Comparison of ENCODE assay signal across 9 cellular contexts in the genomic region with DNA sequence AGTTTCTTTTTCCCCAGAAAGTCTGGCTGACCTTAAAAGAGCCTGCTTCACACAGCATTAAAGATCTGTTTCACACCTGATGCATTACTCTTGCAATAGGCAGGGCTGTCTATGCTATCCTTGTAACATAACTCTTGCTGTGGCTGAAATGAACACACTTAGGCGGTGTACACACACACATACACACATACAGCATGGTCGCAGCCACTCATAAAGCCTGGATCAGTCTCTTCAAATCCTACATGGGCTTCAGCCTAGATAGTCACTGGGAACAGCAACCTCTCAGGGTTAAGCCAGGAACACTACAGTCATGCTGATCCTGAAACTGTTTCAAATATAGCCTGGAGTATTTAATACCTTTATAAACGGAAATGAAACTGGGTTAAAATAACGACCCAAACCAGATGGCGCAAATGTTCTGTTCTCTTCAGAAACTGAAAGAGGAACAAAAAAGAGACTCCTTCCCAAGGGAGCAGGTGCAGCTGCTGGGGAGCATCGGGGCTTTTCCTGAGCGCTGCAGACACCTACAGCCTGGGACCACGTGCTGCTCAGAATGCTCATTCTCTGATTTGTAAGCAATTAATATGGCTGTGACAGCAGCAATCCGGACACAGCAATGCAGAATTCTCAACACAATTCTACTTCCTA.
DNase-seq lines count a peak whose midpoint lies in the region; ATAC-seq lines count a peak whose summit lies in the region.
"Had no signal": no experiment of that assay in that cellular context is flagged by ENCODE, and none has a peak within 500 bp of the region (broad histone marks: within the 10 kb centered on the region; RNA-seq: fewer than 3 reads in every experiment).

No MANE protein-coding gene starts in this region.

- H3K27me3 Mint-ChIP-seq in dendritic cell treated with granulocyte-macrophage colony-stimulating factor and Interleukin-4, amounts not matched to agents 40 ng/mL and 50 ng/mL, for 4 days, result peaks cover 5% of the 10 kb centered on the region

- DNase-seq in SW480 (ENCODE audit: low spot score) (no peak), NCI-H1930 (lab: John Stamatoyannopoulos, UW) (no peak)
- DNase-seq in NK-92 treated with Interleukin-12 subunit alpha and Interleukin-12 subunit beta, amount 100 ng/mL, for 24 hours (lab: John Stamatoyannopoulos, UW), result no peak
- DNase-seq in activated CD4-positive, alpha-beta T cell treated with anti-CD3 and anti-CD28 coated beads, Interleukin-2, amount 50 U/mL, for 1 hour, result no peak

- H3K4me3 Mint-ChIP-seq in dendritic cell treated with granulocyte-macrophage colony-stimulating factor and Interleukin-4, amounts not matched to agents 40 ng/mL and 50 ng/mL, for 4 days, result peak overlapping the region; percentile 46

- H3K4me1 Mint-ChIP-seq in dendritic cell treated with granulocyte-macrophage colony-stimulating factor and Interleukin-4, amounts not matched to agents 40 ng/mL and 50 ng/mL, for 4 days (ENCODE audit: low read depth), result peaks cover 41% of the 10 kb centered on the region

- ATAC-seq in GM18498 (IDR thresholded peaks at IDR 0.05; ENCODE audit: unreplicated experiment) (peak; percentile 87), GM21367 (IDR thresholded peaks at IDR 0.05; ENCODE audit: unreplicated experiment) (peak; percentile 83), HG03469 (IDR thresholded peaks at IDR 0.05; ENCODE audit: unreplicated experiment) (peak; percentile 76)
- ATAC-seq: K562 had no signal

- H3K27ac Mint-ChIP-seq in dendritic cell treated with granulocyte-macrophage colony-stimulating factor and Interleukin-4, amounts not matched to agents 40 ng/mL and 50 ng/mL, for 4 days, result peak overlapping the region; percentile 46

- H3K9me3 Mint-ChIP-seq in dendritic cell treated with granulocyte-macrophage colony-stimulating factor and Interleukin-4, amounts not matched to agents 40 ng/mL and 50 ng/mL, for 4 days, result no peaks in the 10 kb centered on the region

- intact Hi-C loops in dendritic cell treated with granulocyte-macrophage colony-stimulating factor and Interleukin-4, amounts not matched to agents 40 ng/mL and 50 ng/mL, for 4 days (cut with micrococcal nuclease), result no loop called here

- no peaks in the 10 kb centered on the region for H3K36me3 Mint-ChIP-seq in dendritic cell treated with granulocyte-macrophage colony-stimulating factor and Interleukin-4, amounts not matched to agents 40 ng/mL and 50 ng/mL, for 4 days (ENCODE audit: low read depth)
